In genomic region chr7:116785851-116786250, GRCh38 we compare ENCODE assay signal across 30 cellular contexts.
"Had no signal": no experiment of that assay in that cellular context is flagged by ENCODE, and none has a peak within 500 bp of the region (broad histone marks: within the 10 kb centered on the region; RNA-seq: fewer than 3 reads in every experiment).

No MANE protein-coding gene starts in this region.

- H3K4me3 ChIP-seq: left lung, lower lobe of right lung, pancreas, prostate gland, sigmoid colon, spleen, suprapubic skin, thoracic aorta, tibial artery, upper lobe of right lung had no signal

- DNase-seq: immature natural killer cell; kidney; left colon; left lung; lower lobe of right lung; mammary epithelial cell; mesenchymal stem cell; naive thymus-derived CD8-positive, alpha-beta T cell; nucleus accumbens; pancreas; posterior cingulate gyrus; retina; right cardiac atrium; sigmoid colon; small intestine; spleen; stimulated activated CD4-positive, alpha-beta T cell treated with anti-CD3 and anti-CD28 coated beads, Interleukin-4, amount 100 ng/mL, for 24 hours; stimulated activated naive CD4-positive, alpha-beta T cell; tibial artery; trophoblast cell; upper lobe of right lung had no signal

- H3K4me1 Mint-ChIP-seq: immature natural killer cell; naive thymus-derived CD8-positive, alpha-beta T cell; stimulated activated effector memory CD8-positive, alpha-beta T cell treated with anti-CD3 and anti-CD28 coated beads, Interleukin-12 subunit alpha, Interleukin-12 subunit beta, amount 100 ng/mL, for 72 hours had no signal

- H3K9me3 ChIP-seq: left lung, lower lobe of right lung, pancreas, prostate gland, sigmoid colon, spleen, suprapubic skin, thoracic aorta, tibial artery, upper lobe of right lung had no signal

- H3K27ac Mint-ChIP-seq: immature natural killer cell; naive thymus-derived CD8-positive, alpha-beta T cell; nephron; stimulated activated effector memory CD8-positive, alpha-beta T cell treated with anti-CD3 and anti-CD28 coated beads, Interleukin-12 subunit alpha, Interleukin-12 subunit beta, amount 100 ng/mL, for 72 hours; stimulated activated naive CD8-positive, alpha-beta T cell treated with anti-CD3 and anti-CD28 coated beads, Interleukin-15, Interleukin-2, amounts not matched to agents 100 ng/mL and 50 ng/mL, for 24 hours had no signal

- H3K27ac ChIP-seq: left lung, lower lobe of right lung, pancreas, prostate gland, sigmoid colon, spleen, suprapubic skin, thoracic aorta, tibial artery, upper lobe of right lung had no signal

- H3K36me3 Mint-ChIP-seq: immature natural killer cell; naive thymus-derived CD8-positive, alpha-beta T cell; stimulated activated effector memory CD8-positive, alpha-beta T cell treated with anti-CD3 and anti-CD28 coated beads, Interleukin-12 subunit alpha, Interleukin-12 subunit beta, amount 100 ng/mL, for 72 hours had no signal

- FAIRE-seq: islet of Langerhans, kidney, pancreas, small intestine, urothelium cell line had no signal

- H3K4me3 Mint-ChIP-seq: immature natural killer cell; naive thymus-derived CD8-positive, alpha-beta T cell; nephron; neural crest cell; stimulated activated effector memory CD8-positive, alpha-beta T cell treated with anti-CD3 and anti-CD28 coated beads, Interleukin-12 subunit alpha, Interleukin-12 subunit beta, amount 100 ng/mL, for 72 hours; stimulated activated naive CD8-positive, alpha-beta T cell treated with anti-CD3 and anti-CD28 coated beads, Interleukin-15, Interleukin-2, amounts not matched to agents 100 ng/mL and 50 ng/mL, for 24 hours had no signal

- H3K27me3 ChIP-seq: left lung, pancreas, sigmoid colon, spleen, suprapubic skin, tibial artery, upper lobe of right lung had no signal

- ATAC-seq: left colon; left lung; naive thymus-derived CD8-positive, alpha-beta T cell; right cardiac atrium; upper lobe of right lung had no signal

- H3K4me1 ChIP-seq: prostate gland had no signal

- H3K36me3 ChIP-seq: pancreas, prostate gland, sigmoid colon, thoracic aorta, tibial artery, upper lobe of right lung had no signal

- H3K9me3 Mint-ChIP-seq: immature natural killer cell; naive thymus-derived CD8-positive, alpha-beta T cell; nephron; neural crest cell; stimulated activated effector memory CD8-positive, alpha-beta T cell treated with anti-CD3 and anti-CD28 coated beads, Interleukin-12 subunit alpha, Interleukin-12 subunit beta, amount 100 ng/mL, for 72 hours; stimulated activated naive CD8-positive, alpha-beta T cell treated with anti-CD3 and anti-CD28 coated beads, Interleukin-15, Interleukin-2, amounts not matched to agents 100 ng/mL and 50 ng/mL, for 24 hours had no signal
